8 cellular contexts compared by ENCODE assay signal in the genomic region with DNA sequence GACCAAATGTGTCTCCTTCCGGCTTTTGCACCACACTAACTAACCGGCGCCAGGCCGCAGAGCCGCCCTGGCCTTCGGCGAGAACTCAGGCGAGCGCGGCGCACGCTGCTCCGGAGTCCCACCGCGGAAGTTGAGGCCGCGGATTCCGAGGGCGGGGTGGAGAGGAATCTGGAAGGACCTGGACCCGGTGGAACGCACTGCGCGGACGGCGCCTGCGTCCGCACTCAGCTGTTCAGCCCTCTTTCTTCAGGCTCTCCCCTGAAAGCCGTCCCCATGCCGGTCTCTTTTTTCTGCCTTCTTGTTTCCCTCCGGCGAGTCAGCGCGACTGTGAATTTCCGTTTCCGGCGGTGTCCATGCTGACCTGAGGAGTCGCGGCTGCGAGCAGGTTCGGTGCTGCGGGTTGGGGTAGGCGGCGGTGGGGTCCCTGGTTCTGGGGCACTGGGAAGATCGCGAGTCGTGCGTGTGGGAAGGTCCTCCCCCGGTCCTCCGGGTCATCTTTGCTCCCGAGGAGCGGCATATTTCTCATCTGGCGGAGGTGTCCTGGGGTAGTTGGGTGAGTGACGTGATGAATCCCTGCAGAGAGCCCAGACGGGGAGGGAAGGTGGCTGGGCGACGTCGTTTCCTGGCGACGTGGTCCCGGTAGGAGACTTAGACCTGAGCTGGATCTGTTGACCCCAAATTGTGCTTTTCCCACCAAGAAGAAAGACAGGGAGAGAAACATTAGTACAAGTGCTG. TPM values are rescaled to one million over a fixed set of nuclear protein-coding genes. Genes with fewer than 3 reads are reported as not detected.
DNase-seq lines count a peak whose midpoint lies in the region; ATAC-seq and TF ChIP-seq lines count a peak whose summit lies in the region.

A gene with protein sequence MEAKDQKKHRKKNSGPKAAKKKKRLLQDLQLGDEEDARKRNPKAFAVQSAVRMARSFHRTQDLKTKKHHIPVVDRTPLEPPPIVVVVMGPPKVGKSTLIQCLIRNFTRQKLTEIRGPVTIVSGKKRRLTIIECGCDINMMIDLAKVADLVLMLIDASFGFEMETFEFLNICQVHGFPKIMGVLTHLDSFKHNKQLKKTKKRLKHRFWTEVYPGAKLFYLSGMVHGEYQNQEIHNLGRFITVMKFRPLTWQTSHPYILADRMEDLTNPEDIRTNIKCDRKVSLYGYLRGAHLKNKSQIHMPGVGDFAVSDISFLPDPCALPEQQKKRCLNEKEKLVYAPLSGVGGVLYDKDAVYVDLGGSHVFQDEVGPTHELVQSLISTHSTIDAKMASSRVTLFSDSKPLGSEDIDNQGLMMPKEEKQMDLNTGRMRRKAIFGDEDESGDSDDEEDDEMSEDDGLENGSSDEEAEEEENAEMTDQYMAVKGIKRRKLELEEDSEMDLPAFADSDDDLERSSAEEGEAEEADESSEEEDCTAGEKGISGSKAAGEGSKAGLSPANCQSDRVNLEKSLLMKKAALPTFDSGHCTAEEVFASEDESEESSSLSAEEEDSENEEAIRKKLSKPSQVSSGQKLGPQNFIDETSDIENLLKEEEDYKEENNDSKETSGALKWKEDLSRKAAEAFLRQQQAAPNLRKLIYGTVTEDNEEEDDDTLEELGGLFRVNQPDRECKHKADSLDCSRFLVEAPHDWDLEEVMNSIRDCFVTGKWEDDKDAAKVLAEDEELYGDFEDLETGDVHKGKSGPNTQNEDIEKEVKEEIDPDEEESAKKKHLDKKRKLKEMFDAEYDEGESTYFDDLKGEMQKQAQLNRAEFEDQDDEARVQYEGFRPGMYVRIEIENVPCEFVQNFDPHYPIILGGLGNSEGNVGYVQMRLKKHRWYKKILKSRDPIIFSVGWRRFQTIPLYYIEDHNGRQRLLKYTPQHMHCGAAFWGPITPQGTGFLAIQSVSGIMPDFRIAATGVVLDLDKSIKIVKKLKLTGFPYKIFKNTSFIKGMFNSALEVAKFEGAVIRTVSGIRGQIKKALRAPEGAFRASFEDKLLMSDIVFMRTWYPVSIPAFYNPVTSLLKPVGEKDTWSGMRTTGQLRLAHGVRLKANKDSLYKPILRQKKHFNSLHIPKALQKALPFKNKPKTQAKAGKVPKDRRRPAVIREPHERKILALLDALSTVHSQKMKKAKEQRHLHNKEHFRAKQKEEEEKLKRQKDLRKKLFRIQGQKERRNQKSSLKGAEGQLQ (plus strand): TSS at position 350 of the 735 bp plus-strand sequence. CDS start 1,600 bp downstream, outside the sequence.

- intact Hi-C loops in PC-3 (cut with micrococcal nuclease) = loop anchor here (1.0 to 10.0 kb wide), 3 partner anchors 29 to 228 kb away; a partner anchor contains a TSS
- intact Hi-C loops in mucosa of descending colon (cut with DNase I, micrococcal nuclease) = no loop called here

- CTCF ChIA-PET in PC-3 (lab: Charles Lee) = interaction anchor here (1.0 kb wide), 1 partner anchor 29 kb away, joined by 3 read pairs; no protein-coding TSS in a partner anchor

- peaks cover 35% of the 10 kb centered on the region for H3K36me3 ChIP-seq in PC-3 (ENCODE audit: low read depth, low read length)
- peaks cover 9% of the 10 kb centered on the region for H3K36me3 ChIP-seq in mucosa of descending colon (ENCODE audit: low read depth)

- no peaks in the 10 kb centered on the region for H3K9me2 ChIP-seq in PC-3 (replicated peaks; ENCODE audit: low read length)

- H3K27me3 ChIP-seq in PC-3 (ENCODE audit: low read length) = no peaks in the 10 kb centered on the region

- H3F3A ChIP-seq in PC-3 (ENCODE audit: low read length, unreplicated experiment) = no peaks in the 10 kb centered on the region

- peak within 1 kb of the TSS; percentile 65 for H3K27ac ChIP-seq in PC-3 (ENCODE audit: low read length)
- peak within 1 kb of the TSS; percentile 95 for H3K27ac ChIP-seq in epithelial cell of prostate

- POLR2A ChIA-PET in PC-3 (lab: Charles Lee; ENCODE audit: unreplicated experiment) = interaction anchor here (0.5 kb wide), 1 partner anchor 246 kb away, joined by 3 read pairs; no protein-coding TSS in a partner anchor

- H3K4me2 ChIP-seq in PC-3 (ENCODE audit: low read length) = peak within 1 kb of the TSS; percentile 88

- no TSS peak for BruUV-seq in PC-3 (replicated peaks; lab: Mats Ljungman, UMichigan)

- H3K79me2 ChIP-seq in PC-3 (ENCODE audit: low read length) = peaks cover 39% of the 10 kb centered on the region

- peak within 1 kb of the TSS; percentile 99 for H2AFZ ChIP-seq in PC-3 (ENCODE audit: low read length)

- ATAC-seq in GM21717 (IDR thresholded peaks at IDR 0.05; ENCODE audit: unreplicated experiment) = peak; percentile 98
- peak; percentile 90 for ATAC-seq in PC-3
- peak; percentile 97 for ATAC-seq in mucosa of descending colon

- H4K20me1 ChIP-seq in PC-3 (ENCODE audit: low read length) = peaks cover 18% of the 10 kb centered on the region

- peaks cover 14% of the 10 kb centered on the region for H3K4me1 ChIP-seq in PC-3 (ENCODE audit: insufficient read depth, low read length)
- peaks cover 3% of the 10 kb centered on the region for H3K4me1 ChIP-seq in mucosa of descending colon (ENCODE audit: low read depth)

- no peak for TF ChIP-seq CTCF in PC-3 (conservative IDR thresholded peaks at IDR 0.05; ENCODE audit: low read depth, low read length)
- TF ChIP-seq CTCF in mucosa of descending colon (IDR thresholded peaks at IDR 0.05) = no peak

- H3K9ac ChIP-seq in PC-3 (ENCODE audit: low read length) = peak within 1 kb of the TSS; percentile 93

- H3K9me3 ChIP-seq in PC-3 (ENCODE audit: low read length) (no peaks in the 10 kb centered on the region), mucosa of descending colon (no peaks in the 10 kb centered on the region)

- DNase-seq in DMS153 treated with DMSO at 0.1 percent for 48 hours (lab: John Stamatoyannopoulos, UW; ENCODE audit: unreplicated experiment) (peak; percentile 67), PC-3 (peak; percentile 96), activated T-cell treated with anti-CD3 and anti-CD28 coated beads for 48 hours (ENCODE audit: low read depth) (peak; percentile 85), epithelial cell of prostate (ENCODE audit: low read depth, low spot score) (peak; percentile 77), mucosa of descending colon (peak; percentile 90 to 94 (median 91))
- DNase-seq in Jurkat, Clone E6-1 (ENCODE audit: low read depth, low spot score) = peak; percentile 90
- peak; percentile 63 to 75 for DNase-seq in stimulated activated CD8-positive, alpha-beta memory T cell treated with anti-CD3 and anti-CD28 coated beads, Interleukin-4, amount 100 ng/mL, for 1 hour (ENCODE audit: low read depth in 2 of 2, low spot score in 1 of 2)

- peak within 1 kb of the TSS; percentile 88 for H3K4me3 ChIP-seq in Jurkat, Clone E6-1 (ENCODE audit: low read length)
- H3K4me3 ChIP-seq in PC-3 (ENCODE audit: low read length) (peak within 1 kb of the TSS; percentile 79), mucosa of descending colon (peak within 1 kb of the TSS; percentile 44)

RNA-seq across cellular contexts. Expression of the gene that starts here (rescaled TPM):
- 23.5 TPM for polyA plus RNA-seq in Jurkat, Clone E6-1 (2012; ENCODE audit: insufficient read depth, insufficient read length)
- total RNA-seq in PC-3 (2014; rRNA removed) = 36.6 and 41.9 TPM in 2 replicates
- total RNA-seq in mucosa of descending colon = 10 to 100 TPM; 11.0 to 14.5 (median 12.4) TPM

Comparison
In these comparisons a context has a peak if more than half of its experiments do, and no peak if none do; other contexts are left out.
1. Peak in every context shown above with its lines: DNase-seq, ATAC-seq, H3K4me3 ChIP-seq and H3K27ac ChIP-seq.